In genomic region chr1:94014087-94014486, GRCh38 we compare ENCODE assay signal across 17 cellular contexts.
A peak's percentile ranks its signal among the peaks of the same experiment; 100 is the strongest.
DNase-seq lines count a peak whose midpoint lies in the region; ATAC-seq and TF ChIP-seq lines count a peak whose summit lies in the region.
"Had no signal": no experiment of that assay in that cellular context is flagged by ENCODE, and none has a peak within 500 bp of the region (broad histone marks: within the 10 kb centered on the region; RNA-seq: fewer than 3 reads in every experiment).

No MANE protein-coding gene starts in this region.

- no peak for TF ChIP-seq POLR2A in IMR-90 (IDR thresholded peaks at IDR 0.05; ENCODE audit: low read depth, low read length)

- H3K36me3 ChIP-seq in IMR-90 (ENCODE audit: control insufficient read depth, insufficient read depth, low read length): no peaks in the 10 kb centered on the region
- H3K36me3 ChIP-seq in neutrophil: no peaks in the 10 kb centered on the region
- H3K36me3 ChIP-seq: HAP-1 had no signal

- no peak overlapping the region; the same call in 1 of the 2 replicates for H3K4ac ChIP-seq in IMR-90 (ENCODE audit: low read depth, low read length)

- no peaks in the 10 kb centered on the region for H3K9me3 ChIP-seq in IMR-90 (ENCODE audit: control insufficient read depth, insufficient read depth, low read length)
- no peaks in the 10 kb centered on the region for H3K9me3 ChIP-seq in neutrophil
- H3K9me3 ChIP-seq: Caco-2, HAP-1 had no signal

- no peaks in the 10 kb centered on the region for H4K20me1 ChIP-seq in IMR-90 (ENCODE audit: insufficient read depth, low read length)

- no peak for DNase-seq in T-helper 1 cell
- no peak for DNase-seq in IMR-90
- no peak for DNase-seq in endothelial cell (ENCODE audit: low spot score)
- no peak for DNase-seq in kidney glomerular epithelial cell (lab: John Stamatoyannopoulos, UW)
- DNase-seq: Caco-2; CD8-positive, alpha-beta T cell; DND-41; GDM1; GOT3; HFFc6 had no signal

- no peak overlapping the region for H3K18ac ChIP-seq in IMR-90 (ENCODE audit: low read depth, low read length)

- H3K79me1 ChIP-seq in IMR-90 (ENCODE audit: low read depth in 1 of 2, low read length in 2 of 2): no peaks in the 10 kb centered on the region

- dilution Hi-C loops in IMR-90 (cut with HindIII; ENCODE audit: low sequenced_read_pairs, unreplicated experiment): no loop called here

- H3K56ac ChIP-seq in IMR-90 (ENCODE audit: extremely low read depth, insufficient read depth, low read length): no peak overlapping the region

- no peaks in the 10 kb centered on the region for H3K36me3 Mint-ChIP-seq in T-helper 1 cell treated with Interleukin-12 subunit alpha and Interleukin-12 subunit beta and Interleukin-4 antibody, amounts not matched to agents 30 μg/mL and 1 μg/mL, for 36 hours (ENCODE audit: low read depth)
- H3K36me3 Mint-ChIP-seq in endothelial cell (ENCODE audit: low read depth, unreplicated experiment): peaks cover 42% of the 10 kb centered on the region
- H3K36me3 Mint-ChIP-seq: CD14-positive monocyte; CD8-positive, alpha-beta T cell had no signal

- no peak overlapping the region for H3K27ac ChIP-seq in IMR-90 (ENCODE audit: insufficient read depth, low read length)
- H3K27ac ChIP-seq in neutrophil: peak overlapping the region; percentile 56
- H3K27ac ChIP-seq: 22Rv1 had no signal

- H3K27ac Mint-ChIP-seq in T-helper 1 cell treated with Interleukin-12 subunit alpha and Interleukin-12 subunit beta and Interleukin-4 antibody, amounts not matched to agents 30 μg/mL and 1 μg/mL, for 36 hours: peak overlapping the region; percentile 34
- H3K27ac Mint-ChIP-seq in endothelial cell (ENCODE audit: unreplicated experiment): peak overlapping the region; percentile 6
- H3K27ac Mint-ChIP-seq: CD8-positive, alpha-beta T cell; HFFc6 had no signal

- peaks cover 23% of the 10 kb centered on the region for H3K4me1 Mint-ChIP-seq in T-helper 1 cell treated with Interleukin-12 subunit alpha and Interleukin-12 subunit beta and Interleukin-4 antibody, amounts not matched to agents 30 μg/mL and 1 μg/mL, for 36 hours (ENCODE audit: low read depth)
- H3K4me1 Mint-ChIP-seq in endothelial cell (ENCODE audit: unreplicated experiment): peaks cover 24% of the 10 kb centered on the region

- CTCF ChIA-PET in IMR-90 (lab: Yijun Ruan, JAX): no interaction called here

- H3K27me3 Mint-ChIP-seq in T-helper 1 cell treated with Interleukin-12 subunit alpha and Interleukin-12 subunit beta and Interleukin-4 antibody, amounts not matched to agents 30 μg/mL and 1 μg/mL, for 36 hours (ENCODE audit: low read depth): no peaks in the 10 kb centered on the region
- peaks cover 11% of the 10 kb centered on the region for H3K27me3 Mint-ChIP-seq in endothelial cell (ENCODE audit: unreplicated experiment)

- H2AK5ac ChIP-seq in IMR-90 (ENCODE audit: low read depth, low read length): peak overlapping the region; percentile 63

- H3K9me3 Mint-ChIP-seq in T-helper 1 cell treated with Interleukin-12 subunit alpha and Interleukin-12 subunit beta and Interleukin-4 antibody, amounts not matched to agents 30 μg/mL and 1 μg/mL, for 36 hours: no peaks in the 10 kb centered on the region
- no peaks in the 10 kb centered on the region for H3K9me3 Mint-ChIP-seq in endothelial cell (ENCODE audit: unreplicated experiment)
- H3K9me3 Mint-ChIP-seq: CD8-positive, alpha-beta T cell; HFFc6 had no signal

- no peak overlapping the region for H3K4me3 Mint-ChIP-seq in T-helper 1 cell treated with Interleukin-12 subunit alpha and Interleukin-12 subunit beta and Interleukin-4 antibody, amounts not matched to agents 30 μg/mL and 1 μg/mL, for 36 hours
- H3K4me3 Mint-ChIP-seq in endothelial cell (ENCODE audit: unreplicated experiment): peak overlapping the region; percentile 60
- H3K4me3 Mint-ChIP-seq: CD8-positive, alpha-beta T cell; HFFc6 had no signal

- BruUV-seq in IMR-90 (replicated peaks; lab: Mats Ljungman, UMichigan): no TSS peak

- TF ChIP-seq CTCF in IMR-90 (conservative IDR thresholded peaks at IDR 0.05; ENCODE audit: low read depth, low read length) (no peak), endothelial cell (IDR thresholded peaks at IDR 0.05; ENCODE audit: unreplicated experiment) (no peak), neutrophil (IDR thresholded peaks at IDR 0.05) (no peak)

- no peak overlapping the region for H2AK9ac ChIP-seq in IMR-90 (replicated peaks; ENCODE audit: low read depth, low read length, poor library complexity)

- H3K4me1 ChIP-seq in IMR-90 (ENCODE audit: control insufficient read depth, insufficient read depth, low read length) (peaks cover 10% of the 10 kb centered on the region), neutrophil (ENCODE audit: control insufficient read depth in 1 of 2, insufficient read depth in 1 of 2, low read depth in 1 of 2, low read length in 1 of 2) (peaks cover 37 to 49% of the 10 kb centered on the region in 2 experiments)
- H3K4me1 ChIP-seq: Caco-2 had no signal

- intact Hi-C loops in IMR-90 (cut with micrococcal nuclease): no loop called here

- H3K9me1 ChIP-seq in IMR-90 (ENCODE audit: insufficient read depth, low read length): peaks cover 4% of the 10 kb centered on the region; the same call in 1 of the 2 replicates

- in situ Hi-C loops in IMR-90 (cut with MboI; ENCODE audit: low sequenced_read_pairs): no loop called here

- H4K8ac ChIP-seq in IMR-90 (ENCODE audit: low read depth in 2 of 2, low read length in 2 of 2): no peak overlapping the region

- no peak for ATAC-seq in IMR-90 (ENCODE audit: low read depth)
- ATAC-seq in HG03025 (IDR thresholded peaks at IDR 0.05; ENCODE audit: low FRiP score, unreplicated experiment): no peak
- no peak for ATAC-seq in HG03135 (IDR thresholded peaks at IDR 0.05; ENCODE audit: unreplicated experiment)
- ATAC-seq: CD8-positive, alpha-beta T cell had no signal

- no peak overlapping the region for H4K91ac ChIP-seq in IMR-90 (ENCODE audit: insufficient read depth, low read depth, low read length)

- no peak overlapping the region for H2BK15ac ChIP-seq in IMR-90 (ENCODE audit: low read depth, low read length)

- TF ChIP-seq RAD21 in IMR-90 (IDR thresholded peaks at IDR 0.05; ENCODE audit: low read length): no peak

- H3K27me3 ChIP-seq in IMR-90 (ENCODE audit: control insufficient read depth, insufficient read depth, low read length) (no peaks in the 10 kb centered on the region; the same call in 1 of the 2 replicates), neutrophil (no peaks in the 10 kb centered on the region)

- no peak overlapping the region for H3K14ac ChIP-seq in IMR-90 (replicated peaks; ENCODE audit: low read depth, low read length)

- POLR2A ChIA-PET in IMR-90 (lab: Charles Lee; ENCODE audit: unreplicated experiment): no interaction called here

- H3K4me3 ChIP-seq in IMR-90 (ENCODE audit: insufficient read depth, low read depth, low read length) (no peak overlapping the region), neutrophil (ENCODE audit: low read depth in 1 of 2, low read length in 1 of 2) (no peak overlapping the region)
- H3K4me3 ChIP-seq: HAP-1 had no signal

- no peak overlapping the region for H2BK120ac ChIP-seq in IMR-90 (ENCODE audit: low read depth, low read length)

- no peak overlapping the region for H2AFZ ChIP-seq in IMR-90 (replicated peaks; ENCODE audit: low read length, poor library complexity)

- 83 to 89% methylated on average over 1 of the region's 6 CpGs for WGBS in IMR-90 (ENCODE audit: extremely low coverage in 2 of 2, insufficient read length in 1 of 2), 2 experiments

- no peak overlapping the region for H3K4me2 ChIP-seq in IMR-90 (ENCODE audit: low read depth, low read length)

- no peak overlapping the region for H2BK5ac ChIP-seq in IMR-90 (ENCODE audit: low read depth, low read length, poor library complexity, severe bottlenecking)

- H2BK20ac ChIP-seq in IMR-90 (ENCODE audit: low read depth, low read length): no peak overlapping the region

- no peak overlapping the region for H3K23ac ChIP-seq in IMR-90 (ENCODE audit: low read depth, low read length)

- H4K5ac ChIP-seq in IMR-90 (ENCODE audit: low read depth, low read length): no peak overlapping the region

- no peak overlapping the region for H3K9ac ChIP-seq in IMR-90 (ENCODE audit: low read depth, low read length)

TF ChIP-seq in IMR-90, 13 proteins besides CTCF, POLR2A, EP300 and RAD21:
- TF ChIP-seq, protein P1, sequence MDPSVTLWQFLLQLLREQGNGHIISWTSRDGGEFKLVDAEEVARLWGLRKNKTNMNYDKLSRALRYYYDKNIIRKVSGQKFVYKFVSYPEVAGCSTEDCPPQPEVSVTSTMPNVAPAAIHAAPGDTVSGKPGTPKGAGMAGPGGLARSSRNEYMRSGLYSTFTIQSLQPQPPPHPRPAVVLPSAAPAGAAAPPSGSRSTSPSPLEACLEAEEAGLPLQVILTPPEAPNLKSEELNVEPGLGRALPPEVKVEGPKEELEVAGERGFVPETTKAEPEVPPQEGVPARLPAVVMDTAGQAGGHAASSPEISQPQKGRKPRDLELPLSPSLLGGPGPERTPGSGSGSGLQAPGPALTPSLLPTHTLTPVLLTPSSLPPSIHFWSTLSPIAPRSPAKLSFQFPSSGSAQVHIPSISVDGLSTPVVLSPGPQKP (IDR thresholded peaks at IDR 0.05; ENCODE audit: borderline replicate concordance, low read depth, low read length): no peak
- no peak for TF ChIP-seq MAZ (IDR thresholded peaks at IDR 0.05; ENCODE audit: borderline replicate concordance, low read depth, low read length)
- TF ChIP-seq CHD1 (IDR thresholded peaks at IDR 0.05; ENCODE audit: low read depth, low read length): no peak
- no peak for TF ChIP-seq SMC3 (IDR thresholded peaks at IDR 0.05; ENCODE audit: low read depth, low read length)
- no peak for TF ChIP-seq MAFK (IDR thresholded peaks at IDR 0.05; ENCODE audit: low read depth, low read length)
- no peak for TF ChIP-seq BHLHE40 (IDR thresholded peaks at IDR 0.05; ENCODE audit: low read depth, low read length)
- TF ChIP-seq MXI1 (IDR thresholded peaks at IDR 0.05; ENCODE audit: borderline replicate concordance, low read depth, low read length): no peak
- TF ChIP-seq USF2 (IDR thresholded peaks at IDR 0.05; ENCODE audit: low read depth, low read length): no peak
- TF ChIP-seq CEBPB (IDR thresholded peaks at IDR 0.05; ENCODE audit: low read depth, low read length): no peak
- no peak for TF ChIP-seq RFX5 (IDR thresholded peaks at IDR 0.05; ENCODE audit: low read depth, low read length)
- TF ChIP-seq FOS (IDR thresholded peaks at IDR 0.05; ENCODE audit: low read depth, low read length): no peak
- TF ChIP-seq NFE2L2 (IDR thresholded peaks at IDR 0.05; ENCODE audit: low read depth, low read length): no peak
- TF ChIP-seq RCOR1 (IDR thresholded peaks at IDR 0.05; ENCODE audit: insufficient replicate concordance, low read length): no peak
